In genomic region chr2:206204710-206205109, GRCh38 we compare ENCODE assay signal across 24 cellular contexts. TPM values are rescaled to one million over a fixed set of nuclear protein-coding genes. Genes with fewer than 3 reads are reported as not detected.
A peak's percentile ranks its signal among the peaks of the same experiment; 100 is the strongest.
DNase-seq lines count a peak whose midpoint lies in the region; ATAC-seq, FAIRE-seq and TF ChIP-seq lines count a peak whose summit lies in the region.
"Had no signal": no experiment of that assay in that cellular context is flagged by ENCODE, and none has a peak within 500 bp of the region (broad histone marks: within the 10 kb centered on the region; RNA-seq: fewer than 3 reads in every experiment).

No MANE protein-coding gene starts in this region.

- H3K36me3 ChIP-seq in HepG2 (replicated peaks in 1 of 2; ENCODE audit: control insufficient read depth in 1 of 2, insufficient read depth in 2 of 2, low read length in 2 of 2) (no peaks in the 10 kb centered on the region), right lobe of liver (no peaks in the 10 kb centered on the region), Loucy (ENCODE audit: insufficient read depth, low read length) (no peaks in the 10 kb centered on the region)
- H3K36me3 ChIP-seq: HAP-1 had no signal

- H3K36me3 Mint-ChIP-seq in progenitor cell of endocrine pancreas (ENCODE audit: insufficient read depth) = no peaks in the 10 kb centered on the region
- peaks cover 0 to 4% (median 0%) of the 10 kb centered on the region in 3 donors for H3K36me3 Mint-ChIP-seq in naive thymus-derived CD8-positive, alpha-beta T cell
- H3K36me3 Mint-ChIP-seq: CD4-positive, CD25-positive, alpha-beta regulatory T cell; CD8-positive, alpha-beta memory T cell had no signal

- no TSS peak for BruUV-seq in HepG2 (replicated peaks; lab: Mats Ljungman, UMichigan)

- no peaks in the 10 kb centered on the region for H3K4me1 Mint-ChIP-seq in progenitor cell of endocrine pancreas (ENCODE audit: low read depth)
- H3K4me1 Mint-ChIP-seq in naive thymus-derived CD8-positive, alpha-beta T cell = peaks cover 0 to 1% (median 0%) of the 10 kb centered on the region in 4 donors
- H3K4me1 Mint-ChIP-seq: B cell; CD8-positive, alpha-beta memory T cell had no signal

- peak; percentile 26 for FAIRE-seq in HepG2 (lab: Jason Lieb, UNC)
- FAIRE-seq: G401.6, GM12891, GM19239, K562 had no signal

- no peak for ATAC-seq in HepG2
- no peak for ATAC-seq in right lobe of liver
- ATAC-seq in naive thymus-derived CD8-positive, alpha-beta T cell = no peak
- ATAC-seq in HG02642 (IDR thresholded peaks at IDR 0.05; ENCODE audit: poor library complexity, unreplicated experiment) = no peak
- ATAC-seq: K562 had no signal

- H3K9me3 ChIP-seq in HepG2 (ENCODE audit: low read length) (no peaks in the 10 kb centered on the region), right lobe of liver (no peaks in the 10 kb centered on the region), Loucy (ENCODE audit: insufficient read depth, low read depth, low read length) (no peaks in the 10 kb centered on the region)
- H3K9me3 ChIP-seq: HAP-1 had no signal

- H3K9me3 Mint-ChIP-seq in progenitor cell of endocrine pancreas (ENCODE audit: low read depth) = no peaks in the 10 kb centered on the region
- H3K9me3 Mint-ChIP-seq in naive thymus-derived CD8-positive, alpha-beta T cell = no peaks in the 10 kb centered on the region
- H3K9me3 Mint-ChIP-seq: HFFc6 had no signal

- H3K4me3 ChIP-seq in HepG2 (replicated peaks in 1 of 3; ENCODE audit: insufficient read depth in 1 of 3, low read depth in 2 of 3, low read length in 3 of 3) (no peak overlapping the region), right lobe of liver (no peak overlapping the region), Loucy (ENCODE audit: low read length, poor library complexity, severe bottlenecking) (no peak overlapping the region), fibroblast of villous mesenchyme (ENCODE audit: low read depth, low read length) (peak overlapping the region; percentile 58)
- H3K4me3 ChIP-seq: GM23248, HAP-1, K562 had no signal

- H3K4me1 ChIP-seq in HepG2 (ENCODE audit: insufficient read depth, low read length) (peaks cover 7% of the 10 kb centered on the region; the same call in 1 of the 2 replicates), right lobe of liver (no peaks in the 10 kb centered on the region), Loucy (ENCODE audit: insufficient read depth, low read length, poor library complexity, severe bottlenecking) (peaks cover 3% of the 10 kb centered on the region)
- H3K4me1 ChIP-seq: HAP-1 had no signal

- H3K79me2 ChIP-seq in HepG2 (ENCODE audit: insufficient read depth, low read length) = no peaks in the 10 kb centered on the region
- H3K79me2 ChIP-seq in Loucy (ENCODE audit: insufficient read depth, low read length) = no peaks in the 10 kb centered on the region

- H3K4me2 ChIP-seq in HepG2 (ENCODE audit: low read depth, low read length) (no peak overlapping the region), Loucy (ENCODE audit: low read depth, low read length, poor library complexity, severe bottlenecking) (peak overlapping the region; percentile 50)

- POLR2A ChIA-PET in HepG2 (lab: Yijun Ruan, JAX) = no interaction called here
- POLR2A ChIA-PET in naive thymus-derived CD8-positive, alpha-beta T cell (lab: Charles Lee) = no interaction called here

- no peak for DNase-seq in HepG2 (ENCODE audit: low spot score)
- DNase-seq in right lobe of liver = no peak
- DNase-seq in fibroblast of villous mesenchyme (ENCODE audit: low read depth) = peak; percentile 4
- DNase-seq in progenitor cell of endocrine pancreas (ENCODE audit: low spot score, unreplicated experiment) = no peak
- DNase-seq in naive thymus-derived CD8-positive, alpha-beta T cell = no peak
- DNase-seq in AG08396 (ENCODE audit: low spot score) = no peak
- DNase-seq: 8988T; C1 segment of cervical spinal cord; CD4-positive, CD25-positive, alpha-beta regulatory T cell; CD8-positive, alpha-beta memory T cell; COR-L47; DMS 273 treated with DMSO at 0.1 percent for 48 hours; DMS53; DND-41; GM23248; HFFc6 had no signal

- TF ChIP-seq CTCF in HepG2 (CRISPR knock-in tag; IDR thresholded peaks at IDR 0.05) = no peak
- TF ChIP-seq CTCF in right lobe of liver (IDR thresholded peaks at IDR 0.05) = no peak
- TF ChIP-seq CTCF in Loucy (conservative IDR thresholded peaks at IDR 0.05; ENCODE audit: low read length) = no peak
- no peak for TF ChIP-seq CTCF in fibroblast of villous mesenchyme (IDR thresholded peaks at IDR 0.05; ENCODE audit: insufficient read depth, low read depth, low read length)
- no peak for TF ChIP-seq CTCF in progenitor cell of endocrine pancreas (IDR thresholded peaks at IDR 0.05; ENCODE audit: unreplicated experiment)

- CTCF ChIA-PET in HepG2 (lab: Yijun Ruan, JAX; ENCODE audit: low intra/inter-chr PET ratio, low total read pairs) = no interaction called here

- no peaks in the 10 kb centered on the region for H4K20me1 ChIP-seq in HepG2 (ENCODE audit: insufficient read depth, low read length)
- H4K20me1 ChIP-seq in Loucy (ENCODE audit: insufficient read depth, low read length, poor library complexity, severe bottlenecking) = no peaks in the 10 kb centered on the region

- H3F3A ChIP-seq in Loucy (ENCODE audit: low read depth) = no peaks in the 10 kb centered on the region

- peaks cover 4% of the 10 kb centered on the region for H3K27me3 Mint-ChIP-seq in progenitor cell of endocrine pancreas
- H3K27me3 Mint-ChIP-seq in naive thymus-derived CD8-positive, alpha-beta T cell = peaks cover under 1 to 10% (median 5%) of the 10 kb centered on the region in 5 donors

- H3K27ac ChIP-seq in HepG2 (ENCODE audit: extremely low read length, insufficient read depth, low read length) = no peak overlapping the region
- no peak overlapping the region for H3K27ac ChIP-seq in right lobe of liver
- H3K27ac ChIP-seq: GM23248 had no signal

- peaks cover 2 to 18% of the 10 kb centered on the region in 2 experiments; a peak in 4 of 5 replicates for H3K27me3 ChIP-seq in HepG2 (ENCODE audit: control insufficient read depth in 1 of 2, insufficient read depth in 2 of 2, low read length in 2 of 2)
- no peaks in the 10 kb centered on the region for H3K27me3 ChIP-seq in right lobe of liver
- H3K27me3 ChIP-seq in Loucy (ENCODE audit: insufficient read depth, low read length, poor library complexity, severe bottlenecking) = no peaks in the 10 kb centered on the region

- H2AFZ ChIP-seq in HepG2 (ENCODE audit: low read length) (no peak overlapping the region), Loucy (ENCODE audit: low read length) (peak overlapping the region; percentile 73)
- H2AFZ ChIP-seq: GM23248 had no signal

- WGBS in HepG2 (ENCODE audit: low lambda C conversion rate) = 45% methylated on average over 3 of the region's 3 CpGs
- WGBS in right lobe of liver (ENCODE audit: insufficient coverage, low coverage, low lambda C conversion rate, missing lambda C conversion rate) = 58% methylated on average over 3 of the region's 3 CpGs

- no peak overlapping the region for H3K4me3 Mint-ChIP-seq in progenitor cell of endocrine pancreas (ENCODE audit: low read depth)
- H3K4me3 Mint-ChIP-seq in naive thymus-derived CD8-positive, alpha-beta T cell = no peak overlapping the region
- H3K4me3 Mint-ChIP-seq: B cell; CD4-positive, CD25-positive, alpha-beta regulatory T cell; CD8-positive, alpha-beta memory T cell; HFFc6 had no signal

- in situ Hi-C loops in HepG2 (cut with HindIII; ENCODE audit: extremely low pct_ligation_motif_present, low pct_unique_long_range_greater_than_20kb) = no loop called here

- peak overlapping the region; percentile 49 for H3K27ac Mint-ChIP-seq in progenitor cell of endocrine pancreas
- no peak overlapping the region for H3K27ac Mint-ChIP-seq in naive thymus-derived CD8-positive, alpha-beta T cell
- H3K27ac Mint-ChIP-seq: B cell; CD4-positive, CD25-positive, alpha-beta regulatory T cell; CD8-positive, alpha-beta memory T cell; HFFc6 had no signal

- no peak overlapping the region for H3K9ac ChIP-seq in HepG2 (ENCODE audit: insufficient read depth, low read depth, low read length)
- no peak overlapping the region for H3K9ac ChIP-seq in Loucy (ENCODE audit: low read depth, low read length, poor library complexity, severe bottlenecking)
- H3K9ac ChIP-seq: GM23248 had no signal

- TF ChIP-seq POLR2A in HepG2 (IDR thresholded peaks at IDR 0.05; ENCODE audit: insufficient read depth in 1 of 2, low read depth in 2 of 2, low read length in 2 of 2) (no peak), right lobe of liver (IDR thresholded peaks at IDR 0.05) (no peak)

- intact Hi-C loops in HepG2 (cut with micrococcal nuclease; ENCODE audit: unreplicated experiment) (no loop called here), right lobe of liver (cut with DNase I) (no loop called here)

- TF ChIP-seq EP300 in HepG2 (IDR thresholded peaks at IDR 0.05; ENCODE audit: low read depth in 2 of 2, low read length in 2 of 2) (no peak), HepG2 (CRISPR knock-in tag; IDR thresholded peaks at IDR 0.05; ENCODE audit: borderline replicate concordance) (no peak)

- no peak for TF ChIP-seq RAD21 in HepG2 (CRISPR knock-in tag; IDR thresholded peaks at IDR 0.05)

- no peaks in the 10 kb centered on the region for H3K9me2 ChIP-seq in Loucy (replicated peaks; ENCODE audit: low read depth, low read length)

RNA-seq across cellular contexts. Expression of gene EEF1B2, which starts 45.0 kb away (rescaled TPM):
- total RNA-seq in HepG2 (2016; rRNA removed; fragmentation: Illumina TruSeq; extraction: Trizol) = 1,731 and 2,041 TPM in 2 replicates
- total RNA-seq in HepG2 (2016; cell fraction: cytosol; rRNA removed; fragmentation: Illumina TruSeq; extraction: Trizol; ENCODE audit: low read depth) = 2,502 and 2,842 TPM in 2 replicates
- total RNA-seq in HepG2 (2016; cell fraction: insoluble cytoplasmic fraction; rRNA removed; fragmentation: Illumina TruSeq; extraction: Trizol) = 1,728 and 2,113 TPM in 2 replicates
- 4,021 and 4,360 TPM in 2 replicates for total RNA-seq in HepG2 (2016; cell fraction: membrane; rRNA removed; fragmentation: Illumina TruSeq; extraction: Trizol)
- 733 and 787 TPM in 2 replicates for total RNA-seq in HepG2 (2016; cell fraction: nucleus; rRNA removed; fragmentation: Illumina TruSeq; extraction: Trizol)
- 1,124 and 1,284 TPM in 2 replicates for polyA plus RNA-seq in HepG2 (2011; rRNA removed)
- polyA plus RNA-seq in HepG2 (2011; cell fraction: cytosol; rRNA removed) = 1,102 and 1,298 TPM in 2 replicates
- polyA plus RNA-seq in HepG2 (2011; cell fraction: nucleus; rRNA removed) = 405 and 450 TPM in 2 replicates
- 1,299 and 1,825 TPM in 2 replicates for polyA plus RNA-seq in HepG2 (2012)
- polyA plus RNA-seq in HepG2 (2016; cell fraction: cytosol; fragmentation: Illumina TruSeq; extraction: Trizol; ENCODE audit: low read depth) = 2,574 and 2,780 TPM in 2 replicates
- polyA plus RNA-seq in HepG2 (2016; cell fraction: insoluble cytoplasmic fraction; fragmentation: Illumina TruSeq; extraction: Trizol; ENCODE audit: low read depth) = 1,745 and 1,876 TPM in 2 replicates
- polyA plus RNA-seq in HepG2 (2016; cell fraction: membrane; fragmentation: Illumina TruSeq; extraction: Trizol; ENCODE audit: low read depth) = 3,375 and 3,437 TPM in 2 replicates
- 1,165 and 1,197 TPM in 2 replicates for polyA plus RNA-seq in HepG2 (2016; cell fraction: nucleus; fragmentation: Illumina TruSeq; extraction: Trizol; ENCODE audit: insufficient read depth, low read depth)
- polyA minus RNA-seq in HepG2 (2011; rRNA and poly(A)+ RNA removed; ENCODE audit: low replicate concordance) = 599 and 1,204 TPM in 2 replicates
- 406 and 415 TPM in 2 replicates for polyA minus RNA-seq in HepG2 (2011; cell fraction: cytosol; rRNA and poly(A)+ RNA removed)
- polyA minus RNA-seq in HepG2 (2011; cell fraction: nucleus; rRNA and poly(A)+ RNA removed) = 338 and 413 TPM in 2 replicates
- 100 to 1,000 TPM; 146 to 228 (median 190) TPM for total RNA-seq in right lobe of liver
- total RNA-seq in fibroblast of villous mesenchyme = 438 and 477 TPM in 2 replicates
- 453 and 492 TPM in 2 replicates for total RNA-seq in progenitor cell of endocrine pancreas
- 1,000 to 10,000 TPM; 1,094 to 1,110 TPM for total RNA-seq in naive thymus-derived CD8-positive, alpha-beta T cell
- polyA plus RNA-seq in naive thymus-derived CD8-positive, alpha-beta T cell = 1,000 to 10,000 TPM; 1,324 to 1,693 (median 1,438) TPM

RNA-seq across cellular contexts. Expression of gene NDUFS1, which starts 45.5 kb away (rescaled TPM):
- total RNA-seq in HepG2 (2016; rRNA removed; fragmentation: Illumina TruSeq; extraction: Trizol) (242 and 396 TPM in 2 replicates), right lobe of liver (100 to 1,000 TPM in 4 of 6 experiments, 10 to 100 TPM in 2; 89.2 to 135 (median 105) TPM), fibroblast of villous mesenchyme (82.5 and 125 TPM in 2 replicates), progenitor cell of endocrine pancreas (71.6 and 77.6 TPM in 2 replicates)
- total RNA-seq in HepG2 (2016; cell fraction: cytosol; rRNA removed; fragmentation: Illumina TruSeq; extraction: Trizol; ENCODE audit: low read depth) = 70.4 and 73.3 TPM in 2 replicates
- total RNA-seq in HepG2 (2016; cell fraction: insoluble cytoplasmic fraction; rRNA removed; fragmentation: Illumina TruSeq; extraction: Trizol) = 239 and 375 TPM in 2 replicates
- 61.9 and 76.2 TPM in 2 replicates for total RNA-seq in HepG2 (2016; cell fraction: membrane; rRNA removed; fragmentation: Illumina TruSeq; extraction: Trizol)
- total RNA-seq in HepG2 (2016; cell fraction: nucleus; rRNA removed; fragmentation: Illumina TruSeq; extraction: Trizol) = 111 and 119 TPM in 2 replicates
- 102 and 139 TPM in 2 replicates for polyA plus RNA-seq in HepG2 (2011; rRNA removed)
- 93.2 and 124 TPM in 2 replicates for polyA plus RNA-seq in HepG2 (2011; cell fraction: cytosol; rRNA removed)
- polyA plus RNA-seq in HepG2 (2011; cell fraction: nucleus; rRNA removed) = 33.6 and 45.1 TPM in 2 replicates
- 110 and 123 TPM in 2 replicates for polyA plus RNA-seq in HepG2 (2012)
- polyA plus RNA-seq in HepG2 (2016; cell fraction: cytosol; fragmentation: Illumina TruSeq; extraction: Trizol; ENCODE audit: low read depth) = 10.0 and 11.0 TPM in 2 replicates
- polyA plus RNA-seq in HepG2 (2016; cell fraction: insoluble cytoplasmic fraction; fragmentation: Illumina TruSeq; extraction: Trizol; ENCODE audit: low read depth) = 200 and 204 TPM in 2 replicates
- 21.5 and 24.6 TPM in 2 replicates for polyA plus RNA-seq in HepG2 (2016; cell fraction: membrane; fragmentation: Illumina TruSeq; extraction: Trizol; ENCODE audit: low read depth)
- 67.1 and 72.5 TPM in 2 replicates for polyA plus RNA-seq in HepG2 (2016; cell fraction: nucleus; fragmentation: Illumina TruSeq; extraction: Trizol; ENCODE audit: insufficient read depth, low read depth)
- polyA minus RNA-seq in HepG2 (2011; rRNA and poly(A)+ RNA removed; ENCODE audit: low replicate concordance) = 73.9 and 109 TPM in 2 replicates
- 96.8 and 105 TPM in 2 replicates for polyA minus RNA-seq in HepG2 (2011; cell fraction: cytosol; rRNA and poly(A)+ RNA removed)
- 89.4 and 111 TPM in 2 replicates for polyA minus RNA-seq in HepG2 (2011; cell fraction: nucleus; rRNA and poly(A)+ RNA removed)
- 10 to 100 TPM; 65.5 to 69.9 TPM for total RNA-seq in naive thymus-derived CD8-positive, alpha-beta T cell
- polyA plus RNA-seq in naive thymus-derived CD8-positive, alpha-beta T cell = 10 to 100 TPM; 34.3 to 45.9 (median 45.3) TPM
